16 cellular contexts compared by ENCODE assay signal in genomic region chr7:3695602-3696001, GRCh38.
DNase-seq lines count a peak whose midpoint lies in the region; FAIRE-seq and TF ChIP-seq lines count a peak whose summit lies in the region.
"Had no signal": no experiment of that assay in that cellular context is flagged by ENCODE, and none has a peak within 500 bp of the region (broad histone marks: within the 10 kb centered on the region; RNA-seq: fewer than 3 reads in every experiment).

No MANE protein-coding gene starts in this region.

- 64 to 81% (median 75%) methylated on average over 6 of the region's 6 CpGs for WGBS in small intestine, 3 donors

- DNase-seq in NCI-H2196 (lab: John Stamatoyannopoulos, UW; ENCODE audit: unreplicated experiment) (peak; percentile 9), NCI-H2196 treated with DMSO at 0.1 percent for 48 hours (lab: John Stamatoyannopoulos, UW; ENCODE audit: unreplicated experiment) (no peak), NOMO-1 (lab: John Stamatoyannopoulos, UW; ENCODE audit: unreplicated experiment in 2 of 2) (peak; percentile 38 to 40), epithelial cell of esophagus (ENCODE audit: low read depth) (peak; percentile 18), small intestine (peak; percentile 5), middle frontal gyrus (ENCODE audit: extremely low spot score, low spot score) (no peak), activated T-cell treated with anti-CD3 and anti-CD28 coated beads for 4 hours (no peak)
- no peak for DNase-seq in stimulated activated naive CD4-positive, alpha-beta T cell treated with Interleukin-2 at 50 U/mL for 16 hours (lab: John Stamatoyannopoulos, UW)
- DNase-seq: activated CD4-positive, alpha-beta T cell treated with anti-CD3 and anti-CD28 coated beads for 4 hours; activated naive CD8-positive, alpha-beta T cell treated with anti-CD3 and anti-CD28 coated beads, Interleukin-2, amount 50 U/mL, for 24 hours; activated T-cell treated with anti-CD3 and anti-CD28 coated beads, Interleukin-2, amount 50 U/mL, for 4 hours; mesenchymal stem cell; NCI-H2029 treated with DMSO at 0.1 percent for 48 hours; pancreas had no signal

- no peaks in the 10 kb centered on the region for H3K9me3 ChIP-seq in small intestine (ENCODE audit: control insufficient read depth, low read depth)
- H3K9me3 ChIP-seq: pancreas had no signal

- no peaks in the 10 kb centered on the region for H3K27me3 ChIP-seq in small intestine (ENCODE audit: control insufficient read depth in 2 of 2, insufficient read depth in 2 of 2, low read length in 2 of 2)
- H3K27me3 ChIP-seq: pancreas had no signal

- H3K4me1 ChIP-seq in small intestine (ENCODE audit: control insufficient read depth in 2 of 2, insufficient read depth in 1 of 2, low read depth in 1 of 2, low read length in 1 of 2), result no peaks in the 10 kb centered on the region

- no peak for FAIRE-seq in small intestine (lab: Jason Lieb, UNC)
- FAIRE-seq: pancreas had no signal

- H3K27ac ChIP-seq in small intestine (ENCODE audit: low read depth in 1 of 2, low read length in 1 of 2), result no peak overlapping the region
- H3K27ac ChIP-seq: coronary artery, KMS-11, pancreas had no signal

- H3K36me3 ChIP-seq in small intestine (ENCODE audit: control insufficient read depth in 2 of 2, insufficient read depth in 2 of 2, low read length in 2 of 2), result no peaks in the 10 kb centered on the region
- H3K36me3 ChIP-seq: pancreas had no signal

- H3K4me3 ChIP-seq in epithelial cell of esophagus (ENCODE audit: low read length) (no peak overlapping the region), small intestine (ENCODE audit: low read depth in 1 of 2, low read length in 2 of 2) (no peak overlapping the region)
- H3K4me3 ChIP-seq: coronary artery, pancreas had no signal

- peak; percentile 20 for TF ChIP-seq CTCF in epithelial cell of esophagus (IDR thresholded peaks at IDR 0.05; ENCODE audit: insufficient read depth, low read depth, low read length, missing control alignments)

Comparison
In these comparisons a context has a peak if more than half of its experiments do, and no peak if none do; other contexts are left out.
1. DNase-seq: peak in NCI-H2196 (single experiment), NOMO-1 (2 of 2), epithelial cell of esophagus (single experiment) and small intestine (single experiment); none in NCI-H2196 treated with DMSO at 0.1 percent for 48 hours (single experiment), middle frontal gyrus (single experiment), activated T-cell treated with anti-CD3 and anti-CD28 coated beads for 4 hours (single experiment) and stimulated activated naive CD4-positive, alpha-beta T cell treated with Interleukin-2 at 50 U/mL for 16 hours (single experiment).